In genomic region chr14:100285021-100285912, GRCh38 we compare ENCODE assay signal across 8 cellular contexts. TPM values are rescaled to one million over a fixed set of nuclear protein-coding genes. Genes with fewer than 3 reads are reported as not detected.
DNase-seq lines count a peak whose midpoint lies in the region; ATAC-seq, FAIRE-seq and TF ChIP-seq lines count a peak whose summit lies in the region.

No MANE protein-coding gene starts in this region.

- H3K36me3 ChIP-seq in GM12878 (ENCODE audit: control insufficient read depth in 2 of 2, insufficient read depth in 2 of 2, low read length in 1 of 2) (peaks cover 0 to 6% of the 10 kb centered on the region in 2 experiments; a peak in 3 of 4 replicates), iPS-20b (ENCODE audit: insufficient read depth, low read depth, low read length) (peaks cover 29% of the 10 kb centered on the region; the same call in 1 of the 2 replicates)

- no peaks in the 10 kb centered on the region for H3K9me3 Mint-ChIP-seq in T-helper 2 cell treated with Interferon-gamma antibody and Interleukin-4, amounts not matched to agents 5 μg/mL and 100 μg/mL, for 36 hours

- peak overlapping the region; percentile 62 for H3K4me3 ChIP-seq in GM12864 (ENCODE audit: low read depth, low read length)
- peak overlapping the region; percentile 62 for H3K4me3 ChIP-seq in Jurkat, Clone E6-1 (ENCODE audit: low read length)
- peak overlapping the region; percentile 84 for H3K4me3 ChIP-seq in GM12878
- H3K4me3 ChIP-seq in iPS-20b (ENCODE audit: low read length) = peak overlapping the region; percentile 63; the same call in 1 of the 2 replicates

- CTCF ChIA-PET in GM12878 (lab: Yijun Ruan, JAX) = interaction anchor here (0.5 to 5.3 kb wide), 20 partner anchors 9 to 99 kb away, joined by 3 to 50 read pairs (median 4); partner anchors contain the start of gene WDR25

- TF ChIP-seq RAD21 in GM12878 (IDR thresholded peaks at IDR 0.05; ENCODE audit: insufficient read depth, low read depth, low read length) = peak; percentile 67

- peak overlapping the region; percentile 63 for H3K27ac ChIP-seq in GM12878 (ENCODE audit: control insufficient read depth, insufficient read depth)
- H3K27ac ChIP-seq in iPS-20b (ENCODE audit: low read length) = peak overlapping the region; percentile 56

- no peak for DNase-seq in GM12864 (ENCODE audit: low read depth)
- DNase-seq in Jurkat, Clone E6-1 (ENCODE audit: low read depth, low spot score) = peak; percentile 37
- peak; percentile 80 for DNase-seq in T-helper 2 cell treated with Interferon-gamma antibody and Interleukin-4, amounts not matched to agents 5 μg/mL and 100 μg/mL, for 36 hours (ENCODE audit: low spot score)
- DNase-seq in GM12878 (ENCODE audit: low read depth, low spot score) = no peak
- DNase-seq in stimulated activated CD4-positive, alpha-beta T cell treated with anti-CD3 and anti-CD28 coated beads, Interleukin-12 subunit alpha, Interleukin-12 subunit beta, amount 100 ng/mL, for 4 hours = peak; percentile 78

- under 1% methylated on average over 70 of the region's 82 CpGs for WGBS in GM12878 (ENCODE audit: insufficient coverage, insufficient replicate concordance, low lambda C conversion rate, missing lambda C conversion rate)

- H3K36me3 Mint-ChIP-seq in T-helper 2 cell treated with Interferon-gamma antibody and Interleukin-4, amounts not matched to agents 5 μg/mL and 100 μg/mL, for 36 hours (ENCODE audit: low read depth) = peaks cover 6% of the 10 kb centered on the region

- peak overlapping the region; percentile 74 for H3K4me2 ChIP-seq in GM12878 (ENCODE audit: control insufficient read depth, insufficient read depth)

- no peak overlapping the region for H3K4me3 Mint-ChIP-seq in T-helper 2 cell treated with Interferon-gamma antibody and Interleukin-4, amounts not matched to agents 5 μg/mL and 100 μg/mL, for 36 hours

- TF ChIP-seq EP300 in GM12878 (IDR thresholded peaks at IDR 0.05; ENCODE audit: borderline replicate concordance in 1 of 2, control insufficient read depth in 1 of 2, low read depth in 2 of 2, low read length in 2 of 2) = no peak

- BruUV-seq in GM12878 (replicated peaks; lab: Mats Ljungman, UMichigan) = no TSS peak

- in situ Hi-C loops in GM12878 (cut with MboI) = loop anchor here (10.0 kb wide), 1 partner anchor 360 kb away; no protein-coding TSS in a partner anchor

- H2AFZ ChIP-seq in GM12878 (ENCODE audit: control insufficient read depth, low read depth, low read length) = peak overlapping the region; percentile 71

- peak overlapping the region; percentile 80; the same call in 1 of the 2 replicates for H3K9ac ChIP-seq in GM12878 (ENCODE audit: control insufficient read depth, insufficient read depth, low read length)
- H3K9ac ChIP-seq in iPS-20b (ENCODE audit: low read depth, low read length) = peak overlapping the region; percentile 74; the same call in 1 of the 2 replicates

- RAD21 ChIA-PET in GM12878 (lab: Charles Lee; ENCODE audit: unreplicated experiment) = interaction anchor here (0.7 to 1.3 kb wide), 6 partner anchors 9 to 100 kb away, joined by 3 to 4 read pairs (median 4); no protein-coding TSS in a partner anchor

- POLR2A ChIA-PET in GM12878 (lab: Charles Lee) = interaction anchor here (0.8 kb wide), 1 partner anchor 9 kb away, joined by 3 read pairs; no protein-coding TSS in a partner anchor

- no peaks in the 10 kb centered on the region for H3K79me2 ChIP-seq in GM12878 (ENCODE audit: control insufficient read depth, insufficient read depth, low read length)

- H3K27me3 Mint-ChIP-seq in T-helper 2 cell treated with Interferon-gamma antibody and Interleukin-4, amounts not matched to agents 5 μg/mL and 100 μg/mL, for 36 hours (ENCODE audit: low read depth) = no peaks in the 10 kb centered on the region

- H3K27me3 ChIP-seq in GM12878 (replicated peaks in 1 of 2; ENCODE audit: control insufficient read depth in 2 of 2, insufficient read depth in 2 of 2, low read length in 1 of 2) = no peaks in the 10 kb centered on the region
- no peaks in the 10 kb centered on the region for H3K27me3 ChIP-seq in iPS-20b (ENCODE audit: insufficient read depth, low read length)

- intact Hi-C loops in GM12878 (cut with micrococcal nuclease; ENCODE audit: unreplicated experiment) = loop anchor here (1.0 kb wide), 1 partner anchor 91 kb away; the partner anchor contains the start of gene WDR25

- ATAC-seq in GM21619 (IDR thresholded peaks at IDR 0.05; ENCODE audit: unreplicated experiment) (peak; percentile 89), GM12878 (peak; percentile 96), GM18873 (IDR thresholded peaks at IDR 0.05; ENCODE audit: low FRiP score, unreplicated experiment) (no peak)

- no peak overlapping the region for H3K27ac Mint-ChIP-seq in T-helper 2 cell treated with Interferon-gamma antibody and Interleukin-4, amounts not matched to agents 5 μg/mL and 100 μg/mL, for 36 hours

- TF ChIP-seq CTCF in GM12864 (IDR thresholded peaks at IDR 0.05; ENCODE audit: low read depth, low read length, missing control alignments) (peak; percentile 82), GM12878 (IDR thresholded peaks at IDR 0.05 in 2 of 3, conservative IDR thresholded peaks at IDR 0.05 in 1 of 3; ENCODE audit: control insufficient read depth in 2 of 3, extremely low read depth in 1 of 3, insufficient read depth in 1 of 3, low read depth in 3 of 3, low read length in 3 of 3) (peak; percentile 62 to 93 (median 80))

- SMC1A ChIA-PET in GM12878 (lab: Charles Lee; ENCODE audit: uncharacterized antibody, unreplicated experiment) = interaction anchor here (1.6 to 2.8 kb wide), 3 partner anchors 76 to 92 kb away, joined by 3 to 11 read pairs (median 4); a partner anchor contains a TSS

- no peaks in the 10 kb centered on the region for H3K9me3 ChIP-seq in GM12878 (replicated peaks; ENCODE audit: control insufficient read depth, insufficient read depth, low read length)
- H3K9me3 ChIP-seq in iPS-20b (ENCODE audit: insufficient read depth, low read depth, low read length) = no peaks in the 10 kb centered on the region

- TF ChIP-seq POLR2A in GM12878 (IDR thresholded peaks at IDR 0.05; ENCODE audit: low read depth, low read length) = peak; percentile 86

- FAIRE-seq in GM12878 (lab: Jason Lieb, UNC) = no peak

- peaks cover 12% of the 10 kb centered on the region for H3K4me1 Mint-ChIP-seq in T-helper 2 cell treated with Interferon-gamma antibody and Interleukin-4, amounts not matched to agents 5 μg/mL and 100 μg/mL, for 36 hours (ENCODE audit: low read depth)

- H3K4me1 ChIP-seq in GM12878 (ENCODE audit: control insufficient read depth, insufficient read depth, low read length) (no peaks in the 10 kb centered on the region), iPS-20b (ENCODE audit: insufficient read depth, low read length) (peaks cover 8% of the 10 kb centered on the region)

- H4K20me1 ChIP-seq in GM12878 (ENCODE audit: control insufficient read depth, insufficient read depth) = no peaks in the 10 kb centered on the region

RNA-seq across cellular contexts. Expression of gene SLC25A29, which starts 21.0 kb away (rescaled TPM):
- 77.7 TPM for polyA plus RNA-seq in Jurkat, Clone E6-1 (2012; ENCODE audit: insufficient read depth, insufficient read length)
- 131 and 162 TPM in 2 replicates for total RNA-seq in GM12878 (2013; cell fraction: nucleolus; rRNA removed)
- 10.3 and 12.1 TPM in 2 replicates for total RNA-seq in GM12878 (2014; rRNA removed)
- 3.3 and 3.6 TPM in 2 replicates for total RNA-seq in GM12878 (2014; rRNA removed; fragmentation: Illumina TruSeq; extraction: Trizol)
- 11.6 and 12.3 TPM in 2 replicates for total RNA-seq in GM12878 (2021)
- 2.8 TPM for polyA plus RNA-seq in GM12878 (2011; ENCODE audit: low read depth)
- polyA plus RNA-seq in GM12878 (2011; rRNA removed) = 6.2 and 11.5 TPM in 2 replicates
- 12.2 and 21.9 TPM in 2 replicates for polyA plus RNA-seq in GM12878 (2011; cell fraction: cytosol; rRNA removed)
- 94.5 and 119 TPM in 2 replicates for polyA plus RNA-seq in GM12878 (2011; cell fraction: nucleus; rRNA removed)
- 8.5 and 9.8 TPM in 2 replicates for polyA plus RNA-seq in GM12878 (2012)
- 2.0 and 3.4 TPM in 2 replicates for polyA plus RNA-seq in GM12878 (2014; fragmentation: Illumina TruSeq; extraction: Trizol)
- polyA plus RNA-seq in GM12878 (2014; fragmentation: Nextera tagmentation; extraction: Ambion mirVana) = under 1 TPM in 1 of 2 experiments, not detected in 1; 0.42 TPM
- 13.3 and 15.9 TPM in 2 replicates for polyA plus RNA-seq in GM12878 (2014; rRNA removed)
- polyA plus RNA-seq in GM12878 (2016; fragmentation: Nextera tagmentation; extraction: Ambion mirVana) = 1 to 10 TPM; 4.0 TPM
- 1.6 and 5.5 TPM in 2 replicates for polyA minus RNA-seq in GM12878 (2011; rRNA and poly(A)+ RNA removed)
- 1.8 and 4.8 TPM in 2 replicates for polyA minus RNA-seq in GM12878 (2011; cell fraction: cytosol; rRNA and poly(A)+ RNA removed)
- 10.3 and 12.6 TPM in 2 replicates for polyA minus RNA-seq in GM12878 (2011; cell fraction: nucleus; rRNA and poly(A)+ RNA removed)

RNA-seq across cellular contexts. Expression of gene SLC25A47, which starts 37.9 kb away (rescaled TPM):
- not detected for polyA plus RNA-seq in Jurkat, Clone E6-1 (2012; ENCODE audit: insufficient read depth, insufficient read length)
- not detected in 2 replicates for total RNA-seq in GM12878 (2013; cell fraction: nucleolus; rRNA removed)
- total RNA-seq in GM12878 (2014; rRNA removed) (not detected in 2 replicates), GM12878 (2014; rRNA removed; fragmentation: Illumina TruSeq; extraction: Trizol) (not detected in 2 replicates), GM12878 (2021) (not detected in 2 replicates)
- not detected for polyA plus RNA-seq in GM12878 (2011; ENCODE audit: low read depth)
- polyA plus RNA-seq in GM12878 (2011; rRNA removed) (not detected in 2 replicates), GM12878 (2014; fragmentation: Illumina TruSeq; extraction: Trizol) (not detected in 2 replicates), GM12878 (2014; fragmentation: Nextera tagmentation; extraction: Ambion mirVana) (not detected), GM12878 (2014; rRNA removed) (0.14 TPM in 1 of 2 replicates, not detected in the other), GM12878 (2016; fragmentation: Nextera tagmentation; extraction: Ambion mirVana) (not detected)
- polyA plus RNA-seq in GM12878 (2011; cell fraction: cytosol; rRNA removed) = 0.03 TPM in 1 of 2 replicates, not detected in the other
- 0.09 TPM in 1 of 2 replicates, not detected in the other for polyA plus RNA-seq in GM12878 (2011; cell fraction: nucleus; rRNA removed)
- polyA plus RNA-seq in GM12878 (2012) = not detected in 2 replicates
- polyA minus RNA-seq in GM12878 (2011; rRNA and poly(A)+ RNA removed) = not detected in 2 replicates
- not detected in 2 replicates for polyA minus RNA-seq in GM12878 (2011; cell fraction: cytosol; rRNA and poly(A)+ RNA removed)
- polyA minus RNA-seq in GM12878 (2011; cell fraction: nucleus; rRNA and poly(A)+ RNA removed) = not detected in 2 replicates

RNA-seq across cellular contexts. Expression of gene YY1, which starts 46.3 kb away (rescaled TPM):
- 135 TPM for polyA plus RNA-seq in Jurkat, Clone E6-1 (2012; ENCODE audit: insufficient read depth, insufficient read length)
- total RNA-seq in GM12878 (2013; cell fraction: nucleolus; rRNA removed) = 61.9 and 62.1 TPM in 2 replicates
- total RNA-seq in GM12878 (2014; rRNA removed) = 34.2 and 35.3 TPM in 2 replicates
- total RNA-seq in GM12878 (2014; rRNA removed; fragmentation: Illumina TruSeq; extraction: Trizol) = 42.7 and 44.8 TPM in 2 replicates
- 74.0 and 77.2 TPM in 2 replicates for total RNA-seq in GM12878 (2021)
- polyA plus RNA-seq in GM12878 (2011; ENCODE audit: low read depth) = 17.9 TPM
- 52.0 and 75.3 TPM in 2 replicates for polyA plus RNA-seq in GM12878 (2011; rRNA removed)
- 23.8 and 29.4 TPM in 2 replicates for polyA plus RNA-seq in GM12878 (2011; cell fraction: cytosol; rRNA removed)
- 27.5 and 27.6 TPM in 2 replicates for polyA plus RNA-seq in GM12878 (2011; cell fraction: nucleus; rRNA removed)
- 34.6 and 44.3 TPM in 2 replicates for polyA plus RNA-seq in GM12878 (2012)
- 49.4 and 58.5 TPM in 2 replicates for polyA plus RNA-seq in GM12878 (2014; fragmentation: Illumina TruSeq; extraction: Trizol)
- 10 to 100 TPM; 23.7 to 46.4 TPM for polyA plus RNA-seq in GM12878 (2014; fragmentation: Nextera tagmentation; extraction: Ambion mirVana)
- polyA plus RNA-seq in GM12878 (2014; rRNA removed) = 23.5 and 24.4 TPM in 2 replicates
- polyA plus RNA-seq in GM12878 (2016; fragmentation: Nextera tagmentation; extraction: Ambion mirVana) = 10 to 100 TPM; 32.7 to 35.0 TPM
- 29.7 and 39.0 TPM in 2 replicates for polyA minus RNA-seq in GM12878 (2011; rRNA and poly(A)+ RNA removed)
- 12.2 and 23.7 TPM in 2 replicates for polyA minus RNA-seq in GM12878 (2011; cell fraction: cytosol; rRNA and poly(A)+ RNA removed)
- polyA minus RNA-seq in GM12878 (2011; cell fraction: nucleus; rRNA and poly(A)+ RNA removed) = 12.7 and 20.0 TPM in 2 replicates

Comparison
In these comparisons a context has a peak if more than half of its experiments do, and no peak if none do; other contexts are left out.
1. DNase-seq: peak in Jurkat, Clone E6-1 (single experiment), T-helper 2 cell treated with Interferon-gamma antibody and Interleukin-4, amounts not matched to agents 5 μg/mL and 100 μg/mL, for 36 hours (single experiment) and stimulated activated CD4-positive, alpha-beta T cell treated with anti-CD3 and anti-CD28 coated beads, Interleukin-12 subunit alpha, Interleukin-12 subunit beta, amount 100 ng/mL, for 4 hours (single experiment); none in GM12864 (single experiment) and GM12878 (single experiment).
2. Peak in every context shown above with its lines, with median percentiles within 50 percentile points of each other: H3K4me3 ChIP-seq.